ENCODE assay signal across 12 cellular contexts in the genomic region with DNA sequence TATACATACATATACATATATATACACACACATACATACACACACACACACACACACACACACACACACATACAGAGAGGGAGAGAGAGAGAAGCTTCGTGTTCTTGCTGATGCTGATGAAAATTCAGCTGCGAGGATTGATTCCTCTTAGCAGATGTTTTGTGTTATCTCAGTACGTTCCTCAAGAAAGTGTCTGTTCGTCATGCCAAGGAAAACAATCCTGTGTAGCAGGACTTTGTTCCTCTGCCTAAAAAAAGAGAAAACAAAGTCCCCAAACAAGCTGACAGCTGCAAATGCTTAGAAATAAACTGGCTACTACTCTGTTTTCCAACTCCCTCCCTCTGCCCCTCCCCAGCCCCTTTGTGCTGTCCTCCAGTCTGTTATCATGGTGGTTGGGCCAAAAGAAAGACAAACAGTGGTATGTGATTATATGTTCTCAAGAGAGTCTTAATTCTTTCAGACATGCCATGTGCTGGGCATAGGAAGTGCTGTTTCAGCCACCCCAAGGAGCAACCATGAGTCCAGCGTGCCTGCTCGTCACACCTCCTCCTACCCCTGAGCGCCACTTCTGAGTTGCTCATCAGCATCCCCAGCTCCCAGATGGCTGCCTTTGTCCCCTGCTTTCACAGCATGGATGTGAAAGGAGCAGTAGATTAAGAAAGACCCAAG.
DNase-seq lines count a peak whose midpoint lies in the region; ATAC-seq and TF ChIP-seq lines count a peak whose summit lies in the region.
"Had no signal": no experiment of that assay in that cellular context is flagged by ENCODE, and none has a peak within 500 bp of the region (broad histone marks: within the 10 kb centered on the region; RNA-seq: fewer than 3 reads in every experiment).

No MANE protein-coding gene starts in this region.

- H3K36me3 ChIP-seq in Peyer's patch = no peaks in the 10 kb centered on the region
- H3K36me3 ChIP-seq: adrenal gland, tibial artery had no signal

- no peak for TF ChIP-seq POLR2A in Peyer's patch (IDR thresholded peaks at IDR 0.05)

- no peaks in the 10 kb centered on the region for H3K36me3 Mint-ChIP-seq in nephron (ENCODE audit: low read depth)
- no peaks in the 10 kb centered on the region for H3K36me3 Mint-ChIP-seq in type B pancreatic cell

- peaks cover 12 to 59% (median 32%) of the 10 kb centered on the region in 4 donors for H3K4me1 ChIP-seq in Peyer's patch

- H3K9me3 ChIP-seq in Peyer's patch = no peaks in the 10 kb centered on the region
- H3K9me3 ChIP-seq: adrenal gland, tibial artery had no signal

- TF ChIP-seq CTCF in Peyer's patch (IDR thresholded peaks at IDR 0.05) = no peak
- no peak for TF ChIP-seq CTCF in nephron (IDR thresholded peaks at IDR 0.05; ENCODE audit: unreplicated experiment in 3 of 3)
- no peak for TF ChIP-seq CTCF in type B pancreatic cell (conservative IDR thresholded peaks at IDR 0.05)

- H3K4me3 Mint-ChIP-seq in nephron (peak overlapping the region; percentile 23 to 48 (median 39)), type B pancreatic cell (peak overlapping the region; percentile 65)

- H3K4me1 Mint-ChIP-seq in nephron (peaks cover 75% of the 10 kb centered on the region), type B pancreatic cell (ENCODE audit: unreplicated experiment) (peaks cover 59% of the 10 kb centered on the region)

- peaks cover 3% of the 10 kb centered on the region for H3K27me3 Mint-ChIP-seq in nephron (ENCODE audit: low read depth)
- H3K27me3 Mint-ChIP-seq in type B pancreatic cell = no peaks in the 10 kb centered on the region

- H3K27ac Mint-ChIP-seq in nephron (peak overlapping the region; percentile 89 to 95 (median 90)), type B pancreatic cell (peak overlapping the region; percentile 80)

- DNase-seq in Peyer's patch (no peak), fibroblast of peridontal ligament (ENCODE audit: extremely low read depth) (peak; percentile 10), type B pancreatic cell (ENCODE audit: extremely low spot score, unreplicated experiment) (no peak)
- DNase-seq: activated CD4-positive, alpha-beta T cell treated with anti-CD3 and anti-CD28 coated beads for 48 hours; DMS153; KG1 had no signal

- H3K4me3 ChIP-seq in Peyer's patch = no peak overlapping the region
- H3K4me3 ChIP-seq: adrenal gland, tibial artery had no signal

- ATAC-seq in GM18502 (IDR thresholded peaks at IDR 0.05; ENCODE audit: poor library complexity, unreplicated experiment) (no peak), GM21717 (IDR thresholded peaks at IDR 0.05; ENCODE audit: unreplicated experiment) (no peak), HG02885 (IDR thresholded peaks at IDR 0.05; ENCODE audit: poor library complexity, unreplicated experiment) (no peak)

- peak overlapping the region in 3 of 4 donors; percentile 35 to 66 (median 55) for H3K27ac ChIP-seq in Peyer's patch
- H3K27ac ChIP-seq: adrenal gland, tibial artery had no signal

- no peaks in the 10 kb centered on the region for H3K27me3 ChIP-seq in Peyer's patch
- H3K27me3 ChIP-seq: adrenal gland, tibial artery had no signal

- no peaks in the 10 kb centered on the region for H3K9me3 Mint-ChIP-seq in nephron
- H3K9me3 Mint-ChIP-seq in type B pancreatic cell = no peaks in the 10 kb centered on the region
